In genomic region chr20:64187213-64187612, GRCh38 we compare ENCODE assay signal across 10 cellular contexts. TPM values are rescaled to one million over a fixed set of nuclear protein-coding genes. Genes with fewer than 3 reads are reported as not detected.
"Had no signal": no experiment of that assay in that cellular context is flagged by ENCODE, and none has a peak within 500 bp of the region (broad histone marks: within the 10 kb centered on the region; RNA-seq: fewer than 3 reads in every experiment).

No MANE protein-coding gene starts in this region.

RNA-seq across cellular contexts. Expression of gene MYT1, which starts 23.0 kb away (rescaled TPM):
- total RNA-seq: activated CD4-positive, alpha-beta memory T cell treated with anti-CD3 and anti-CD28 coated beads, Interleukin-2, amount 10 ng/mL, durations not matched to agents 7 days and 5 days; activated CD4-positive, alpha-beta T cell treated with anti-CD3 and anti-CD28 coated beads, Interleukin-2, amount 10 ng/mL, durations not matched to agents 7 days and 5 days; activated CD8-positive, alpha-beta memory T cell treated with anti-CD3 and anti-CD28 coated beads, Interleukin-2, amount 10 ng/mL, durations not matched to agents 7 days and 5 days; activated CD8-positive, alpha-beta T cell treated with anti-CD3 and anti-CD28 coated beads, Interleukin-2, amount 10 ng/mL, durations not matched to agents 7 days and 5 days; activated T-helper 2 cell treated with anti-CD3 and anti-CD28 coated beads, Interferon-gamma antibody, Interleukin-2, Interleukin-4, amounts not matched to agents 10 μg/mL and 5 μg/mL and 100 μg/mL, durations not matched to agents 14 hours and 24 hours and 36 hours; ascending aorta; bronchial epithelial cell; T-helper 1 cell treated with Interleukin-12 subunit alpha and Interleukin-12 subunit beta and Interleukin-4 antibody, amounts not matched to agents 30 ng/mL and 1 ng/mL, for 36 hours; T-helper 17 cell; T-helper 2 cell treated with Interferon-gamma antibody and Interleukin-4, amounts not matched to agents 100 ng/mL and 5 ng/mL, for 36 hours had no signal
